Comparison of ENCODE assay signal across 9 cellular contexts in genomic region chr22:37801946-37802309, GRCh38. TPM values are rescaled to one million over a fixed set of nuclear protein-coding genes. Genes with fewer than 3 reads are reported as not detected.
DNase-seq lines count a peak whose midpoint lies in the region; ATAC-seq, FAIRE-seq and TF ChIP-seq lines count a peak whose summit lies in the region.
"Had no signal": no experiment of that assay in that cellular context is flagged by ENCODE, and none has a peak within 500 bp of the region (broad histone marks: within the 10 kb centered on the region; RNA-seq: fewer than 3 reads in every experiment).

No MANE protein-coding gene starts in this region.

- DNase-seq in AG04450 (ENCODE audit: low read depth, low spot score), result no peak
- DNase-seq in adipocyte (ENCODE audit: low read depth), result no peak
- no peak for DNase-seq in HepG2 (ENCODE audit: low spot score)
- DNase-seq in upper lobe of left lung, result no peak
- no peak for DNase-seq in activated effector memory CD4-positive, alpha-beta T cell treated with Interleukin-2 at 50 U/mL for 16 hours
- no peak for DNase-seq in T-helper 9 cell

- ATAC-seq in HepG2 (no peak; the same call in 2 of the 3 replicates), upper lobe of left lung (ENCODE audit: low FRiP score in 2 of 2) (no peak), GM18505 (IDR thresholded peaks at IDR 0.05; ENCODE audit: unreplicated experiment) (no peak)

- H3K9me3 ChIP-seq in AG04450 (ENCODE audit: control insufficient read depth, insufficient read depth, low read length), result no peaks in the 10 kb centered on the region; the same call in 1 of the 2 replicates
- no peaks in the 10 kb centered on the region for H3K9me3 ChIP-seq in HUES48 (ENCODE audit: control insufficient read depth, insufficient read depth, low read length)
- no peaks in the 10 kb centered on the region for H3K9me3 ChIP-seq in adipocyte (ENCODE audit: control insufficient read depth, low read length)
- no peaks in the 10 kb centered on the region for H3K9me3 ChIP-seq in HepG2 (ENCODE audit: low read length)
- no peaks in the 10 kb centered on the region for H3K9me3 ChIP-seq in upper lobe of left lung

- H3K4me3 ChIP-seq in AG04450 (ENCODE audit: low read depth, low read length) (peak overlapping the region; percentile 60), HUES48 (ENCODE audit: low read depth, low read length) (peak overlapping the region; percentile 86), adipocyte (ENCODE audit: low read length) (peak overlapping the region; percentile 80), HepG2 (replicated peaks in 1 of 3; ENCODE audit: insufficient read depth in 1 of 3, low read depth in 2 of 3, low read length in 3 of 3) (peak overlapping the region; percentile 78 to 95 (median 93)), upper lobe of left lung (peak overlapping the region; percentile 6 to 62 (median 60))

- H3K27ac ChIP-seq in AG04450 (ENCODE audit: low read depth, low read length) (no peak overlapping the region), HUES48 (ENCODE audit: low read depth, low read length) (no peak overlapping the region), HepG2 (ENCODE audit: extremely low read length, insufficient read depth, low read length) (no peak overlapping the region), upper lobe of left lung (peak overlapping the region in 3 of 4 donors; percentile 52 to 75 (median 70))
- H3K27ac ChIP-seq: epithelial cell of prostate had no signal

- POLR2A ChIA-PET in AG04450 (lab: Yijun Ruan, JAX), result interaction anchor here (1.3 kb wide), 1 partner anchor 26 kb away, joined by 4 read pairs; no protein-coding TSS in a partner anchor
- POLR2A ChIA-PET in HepG2 (lab: Yijun Ruan, JAX), result interaction anchor here (0.8 to 8.6 kb wide), 11 partner anchors 16 to 256 kb away, joined by 3 to 127 read pairs (median 7); partner anchors contain the start of genes ANKRD54, GGA1 and PDXP

- intact Hi-C loops in HepG2 (cut with micrococcal nuclease; ENCODE audit: unreplicated experiment), result loop anchor here (2.0 to 10.0 kb wide), 3 partner anchors 19 to 147 kb away; partner anchors contain the start of gene PDXP

- CTCF ChIA-PET in AG04450 (lab: Charles Lee), result interaction anchor here (0.6 to 0.8 kb wide), 2 partner anchors 61 to 158 kb away, joined by 3 to 4 read pairs; no protein-coding TSS in a partner anchor
- CTCF ChIA-PET in HepG2 (lab: Yijun Ruan, JAX; ENCODE audit: low intra/inter-chr PET ratio, low total read pairs), result no interaction called here

- FAIRE-seq in HepG2 (lab: Jason Lieb, UNC), result no peak

- H3K27me3 ChIP-seq in AG04450 (ENCODE audit: control insufficient read depth, insufficient read depth, low read length) (no peaks in the 10 kb centered on the region), HUES48 (ENCODE audit: control insufficient read depth, insufficient read depth, low read length) (peaks cover 44% of the 10 kb centered on the region), adipocyte (replicated peaks; ENCODE audit: control insufficient read depth, insufficient read depth, low read length) (no peaks in the 10 kb centered on the region), HepG2 (ENCODE audit: control insufficient read depth in 1 of 2, insufficient read depth in 2 of 2, low read length in 2 of 2) (no peaks in the 10 kb centered on the region; a peak in 1 of 5 replicates), upper lobe of left lung (no peaks in the 10 kb centered on the region)

- no peak for TF ChIP-seq POLR2A in HepG2 (IDR thresholded peaks at IDR 0.05; ENCODE audit: insufficient read depth in 1 of 2, low read depth in 2 of 2, low read length in 2 of 2)
- TF ChIP-seq POLR2A in upper lobe of left lung (IDR thresholded peaks at IDR 0.05), result no peak
- no peak for TF ChIP-seq POLR2A in GM18505 (IDR thresholded peaks at IDR 0.05; ENCODE audit: borderline replicate concordance, extremely low read depth, insufficient read depth, insufficient read length)

- no peak for TF ChIP-seq CTCF in AG04450 (IDR thresholded peaks at IDR 0.05; ENCODE audit: low read depth, low read length)
- no peak for TF ChIP-seq CTCF in HepG2 (CRISPR knock-in tag; IDR thresholded peaks at IDR 0.05)
- TF ChIP-seq CTCF in upper lobe of left lung (IDR thresholded peaks at IDR 0.05), result peak in 1 of 6 experiments; percentile 9

- TF ChIP-seq EP300 in HepG2 (IDR thresholded peaks at IDR 0.05; ENCODE audit: low read depth in 2 of 2, low read length in 2 of 2) (no peak), HepG2 (CRISPR knock-in tag; IDR thresholded peaks at IDR 0.05; ENCODE audit: borderline replicate concordance) (no peak), upper lobe of left lung (IDR thresholded peaks at IDR 0.05) (no peak)

- H3K4me1 ChIP-seq in HUES48 (ENCODE audit: control insufficient read depth, insufficient read depth, low read length) (peaks cover 27% of the 10 kb centered on the region), adipocyte (ENCODE audit: control insufficient read depth, insufficient read depth, low read length) (peaks cover 25% of the 10 kb centered on the region), HepG2 (ENCODE audit: insufficient read depth, low read length) (peaks cover 31% of the 10 kb centered on the region), upper lobe of left lung (peaks cover 28 to 48% (median 34%) of the 10 kb centered on the region in 4 donors)

- peaks cover 19% of the 10 kb centered on the region for H3K79me2 ChIP-seq in HepG2 (ENCODE audit: insufficient read depth, low read length)

- H3K9ac ChIP-seq in HUES48 (ENCODE audit: low read depth, low read length), result no peak overlapping the region
- H3K9ac ChIP-seq in adipocyte (ENCODE audit: low read length), result peak overlapping the region; percentile 85
- H3K9ac ChIP-seq in HepG2 (ENCODE audit: insufficient read depth, low read depth, low read length), result peak overlapping the region; percentile 88; the same call in 1 of the 2 replicates

- BruUV-seq in HepG2 (replicated peaks; lab: Mats Ljungman, UMichigan), result no TSS peak

- H3K36me3 ChIP-seq in HUES48 (ENCODE audit: control insufficient read depth, insufficient read depth, low read length) (no peaks in the 10 kb centered on the region), adipocyte (ENCODE audit: control insufficient read depth, insufficient read depth, low read length, severe bottlenecking) (no peaks in the 10 kb centered on the region), HepG2 (replicated peaks in 1 of 2; ENCODE audit: control insufficient read depth in 1 of 2, insufficient read depth in 2 of 2, low read length in 2 of 2) (no peaks in the 10 kb centered on the region), upper lobe of left lung (no peaks in the 10 kb centered on the region)

- H3K4me2 ChIP-seq in HepG2 (ENCODE audit: low read depth, low read length), result peak overlapping the region; percentile 97

- WGBS in HepG2 (ENCODE audit: low lambda C conversion rate), result 4% methylated on average over 10 of the region's 13 CpGs
- 7 to 8% methylated on average over 12 to 13 of the region's 13 CpGs for WGBS in upper lobe of left lung, 2 donors

- TF ChIP-seq RAD21 in HepG2 (CRISPR knock-in tag; IDR thresholded peaks at IDR 0.05), result no peak

- in situ Hi-C loops in HepG2 (cut with HindIII; ENCODE audit: extremely low pct_ligation_motif_present, low pct_unique_long_range_greater_than_20kb), result no loop called here

- H2AFZ ChIP-seq in HepG2 (ENCODE audit: low read length), result no peak overlapping the region

- peaks cover 17% of the 10 kb centered on the region; the same call in 1 of the 2 replicates for H4K20me1 ChIP-seq in HepG2 (ENCODE audit: insufficient read depth, low read length)

RNA-seq across cellular contexts. Expression of gene GCAT, which starts 5.8 kb away (rescaled TPM):
- polyA plus RNA-seq in AG04450 (2011; rRNA removed), result 8.9 and 13.2 TPM in 2 replicates
- 7.3 and 17.3 TPM in 2 replicates for polyA minus RNA-seq in AG04450 (2011; rRNA and poly(A)+ RNA removed)
- 50.3 and 56.8 TPM in 2 replicates for total RNA-seq in HepG2 (2016; rRNA removed; fragmentation: Illumina TruSeq; extraction: Trizol)
- total RNA-seq in HepG2 (2016; cell fraction: cytosol; rRNA removed; fragmentation: Illumina TruSeq; extraction: Trizol; ENCODE audit: low read depth), result 23.1 and 31.8 TPM in 2 replicates
- 52.6 and 58.0 TPM in 2 replicates for total RNA-seq in HepG2 (2016; cell fraction: insoluble cytoplasmic fraction; rRNA removed; fragmentation: Illumina TruSeq; extraction: Trizol)
- 32.9 and 38.6 TPM in 2 replicates for total RNA-seq in HepG2 (2016; cell fraction: membrane; rRNA removed; fragmentation: Illumina TruSeq; extraction: Trizol)
- 22.7 and 25.7 TPM in 2 replicates for total RNA-seq in HepG2 (2016; cell fraction: nucleus; rRNA removed; fragmentation: Illumina TruSeq; extraction: Trizol)
- 24.6 and 28.0 TPM in 2 replicates for polyA plus RNA-seq in HepG2 (2011; rRNA removed)
- polyA plus RNA-seq in HepG2 (2011; cell fraction: cytosol; rRNA removed), result 15.8 and 37.3 TPM in 2 replicates
- polyA plus RNA-seq in HepG2 (2011; cell fraction: nucleus; rRNA removed), result 35.2 and 54.6 TPM in 2 replicates
- polyA plus RNA-seq in HepG2 (2012), result 10.3 and 20.4 TPM in 2 replicates
- polyA plus RNA-seq in HepG2 (2016; cell fraction: cytosol; fragmentation: Illumina TruSeq; extraction: Trizol; ENCODE audit: low read depth), result 22.8 and 31.3 TPM in 2 replicates
- 55.4 and 57.3 TPM in 2 replicates for polyA plus RNA-seq in HepG2 (2016; cell fraction: insoluble cytoplasmic fraction; fragmentation: Illumina TruSeq; extraction: Trizol; ENCODE audit: low read depth)
- polyA plus RNA-seq in HepG2 (2016; cell fraction: membrane; fragmentation: Illumina TruSeq; extraction: Trizol; ENCODE audit: low read depth), result 28.0 and 32.8 TPM in 2 replicates
- polyA plus RNA-seq in HepG2 (2016; cell fraction: nucleus; fragmentation: Illumina TruSeq; extraction: Trizol; ENCODE audit: insufficient read depth, low read depth), result 37.4 and 40.9 TPM in 2 replicates
- polyA minus RNA-seq in HepG2 (2011; rRNA and poly(A)+ RNA removed; ENCODE audit: low replicate concordance), result 8.3 and 44.9 TPM in 2 replicates
- polyA minus RNA-seq in HepG2 (2011; cell fraction: cytosol; rRNA and poly(A)+ RNA removed), result 21.9 and 27.6 TPM in 2 replicates
- 18.2 TPM in 2 replicates for polyA minus RNA-seq in HepG2 (2011; cell fraction: nucleus; rRNA and poly(A)+ RNA removed)
- 10 to 100 TPM in 2 of 6 donors, 1 to 10 TPM in 4; 2.7 to 16.7 (median 7.5) TPM for total RNA-seq in upper lobe of left lung

RNA-seq across cellular contexts. Expression of gene GALR3, which starts 21.3 kb away (rescaled TPM):
- not detected in 2 replicates for polyA plus RNA-seq in AG04450 (2011; rRNA removed)
- not detected in 2 replicates for polyA minus RNA-seq in AG04450 (2011; rRNA and poly(A)+ RNA removed)
- not detected in 2 replicates for total RNA-seq in HepG2 (2016; rRNA removed; fragmentation: Illumina TruSeq; extraction: Trizol)
- total RNA-seq in HepG2 (2016; cell fraction: cytosol; rRNA removed; fragmentation: Illumina TruSeq; extraction: Trizol; ENCODE audit: low read depth), result not detected in 2 replicates
- 0.15 TPM in 1 of 2 replicates, not detected in the other for total RNA-seq in HepG2 (2016; cell fraction: insoluble cytoplasmic fraction; rRNA removed; fragmentation: Illumina TruSeq; extraction: Trizol)
- not detected in 2 replicates for total RNA-seq in HepG2 (2016; cell fraction: membrane; rRNA removed; fragmentation: Illumina TruSeq; extraction: Trizol)
- total RNA-seq in HepG2 (2016; cell fraction: nucleus; rRNA removed; fragmentation: Illumina TruSeq; extraction: Trizol), result not detected in 2 replicates
- polyA plus RNA-seq in HepG2 (2011; rRNA removed), result 0.05 and 0.13 TPM in 2 replicates
- polyA plus RNA-seq in HepG2 (2011; cell fraction: cytosol; rRNA removed), result 0.06 and 0.12 TPM in 2 replicates
- 1.1 and 1.7 TPM in 2 replicates for polyA plus RNA-seq in HepG2 (2011; cell fraction: nucleus; rRNA removed)
- polyA plus RNA-seq in HepG2 (2012), result not detected in 2 replicates
- polyA plus RNA-seq in HepG2 (2016; cell fraction: cytosol; fragmentation: Illumina TruSeq; extraction: Trizol; ENCODE audit: low read depth), result 0.11 TPM in 1 of 2 replicates, not detected in the other
- not detected in 2 replicates for polyA plus RNA-seq in HepG2 (2016; cell fraction: insoluble cytoplasmic fraction; fragmentation: Illumina TruSeq; extraction: Trizol; ENCODE audit: low read depth)
- not detected in 2 replicates for polyA plus RNA-seq in HepG2 (2016; cell fraction: membrane; fragmentation: Illumina TruSeq; extraction: Trizol; ENCODE audit: low read depth)
- polyA plus RNA-seq in HepG2 (2016; cell fraction: nucleus; fragmentation: Illumina TruSeq; extraction: Trizol; ENCODE audit: insufficient read depth, low read depth), result not detected in 2 replicates
- 1.8 TPM in 1 of 2 replicates, not detected in the other for polyA minus RNA-seq in HepG2 (2011; rRNA and poly(A)+ RNA removed; ENCODE audit: low replicate concordance)
- not detected in 2 replicates for polyA minus RNA-seq in HepG2 (2011; cell fraction: cytosol; rRNA and poly(A)+ RNA removed)
- 0.77 TPM in 1 of 2 replicates, not detected in the other for polyA minus RNA-seq in HepG2 (2011; cell fraction: nucleus; rRNA and poly(A)+ RNA removed)
- not detected for total RNA-seq in upper lobe of left lung

RNA-seq across cellular contexts. Expression of gene ANKRD54, which starts 42.2 kb away (rescaled TPM):
- polyA plus RNA-seq in AG04450 (2011; rRNA removed) (11.2 and 13.8 TPM in 2 replicates), HepG2 (2011; rRNA removed) (28.5 and 33.1 TPM in 2 replicates)
- 8.9 and 22.5 TPM in 2 replicates for polyA minus RNA-seq in AG04450 (2011; rRNA and poly(A)+ RNA removed)
- total RNA-seq in HepG2 (2016; rRNA removed; fragmentation: Illumina TruSeq; extraction: Trizol) (31.9 and 33.6 TPM in 2 replicates), upper lobe of left lung (10 to 100 TPM; 22.4 to 49.2 (median 38.2) TPM)
- total RNA-seq in HepG2 (2016; cell fraction: cytosol; rRNA removed; fragmentation: Illumina TruSeq; extraction: Trizol; ENCODE audit: low read depth), result 14.6 and 15.2 TPM in 2 replicates
- 27.3 and 32.7 TPM in 2 replicates for total RNA-seq in HepG2 (2016; cell fraction: insoluble cytoplasmic fraction; rRNA removed; fragmentation: Illumina TruSeq; extraction: Trizol)
- total RNA-seq in HepG2 (2016; cell fraction: membrane; rRNA removed; fragmentation: Illumina TruSeq; extraction: Trizol), result 29.4 and 34.6 TPM in 2 replicates
- 20.7 and 24.5 TPM in 2 replicates for total RNA-seq in HepG2 (2016; cell fraction: nucleus; rRNA removed; fragmentation: Illumina TruSeq; extraction: Trizol)
- polyA plus RNA-seq in HepG2 (2011; cell fraction: cytosol; rRNA removed), result 17.8 and 30.6 TPM in 2 replicates
- polyA plus RNA-seq in HepG2 (2011; cell fraction: nucleus; rRNA removed), result 64.2 and 84.7 TPM in 2 replicates
- polyA plus RNA-seq in HepG2 (2012), result 14.5 and 14.8 TPM in 2 replicates
- polyA plus RNA-seq in HepG2 (2016; cell fraction: cytosol; fragmentation: Illumina TruSeq; extraction: Trizol; ENCODE audit: low read depth), result 12.7 and 16.5 TPM in 2 replicates
- polyA plus RNA-seq in HepG2 (2016; cell fraction: insoluble cytoplasmic fraction; fragmentation: Illumina TruSeq; extraction: Trizol; ENCODE audit: low read depth), result 32.6 and 37.8 TPM in 2 replicates
- 25.4 and 26.8 TPM in 2 replicates for polyA plus RNA-seq in HepG2 (2016; cell fraction: membrane; fragmentation: Illumina TruSeq; extraction: Trizol; ENCODE audit: low read depth)
- 46.2 and 51.6 TPM in 2 replicates for polyA plus RNA-seq in HepG2 (2016; cell fraction: nucleus; fragmentation: Illumina TruSeq; extraction: Trizol; ENCODE audit: insufficient read depth, low read depth)
- 44.8 and 54.2 TPM in 2 replicates for polyA minus RNA-seq in HepG2 (2011; rRNA and poly(A)+ RNA removed; ENCODE audit: low replicate concordance)
- 12.0 and 15.7 TPM in 2 replicates for polyA minus RNA-seq in HepG2 (2011; cell fraction: cytosol; rRNA and poly(A)+ RNA removed)
- 13.5 and 14.0 TPM in 2 replicates for polyA minus RNA-seq in HepG2 (2011; cell fraction: nucleus; rRNA and poly(A)+ RNA removed)

RNA-seq across cellular contexts. Expression of gene EIF3L, which starts 47.3 kb away (rescaled TPM):
- polyA plus RNA-seq in AG04450 (2011; rRNA removed) (833 and 867 TPM in 2 replicates), HepG2 (2011; rRNA removed) (731 and 793 TPM in 2 replicates)
- polyA minus RNA-seq in AG04450 (2011; rRNA and poly(A)+ RNA removed), result 654 and 673 TPM in 2 replicates
- total RNA-seq in HepG2 (2016; rRNA removed; fragmentation: Illumina TruSeq; extraction: Trizol) (514 and 695 TPM in 2 replicates), upper lobe of left lung (100 to 1,000 TPM; 130 to 418 (median 248) TPM)
- total RNA-seq in HepG2 (2016; cell fraction: cytosol; rRNA removed; fragmentation: Illumina TruSeq; extraction: Trizol; ENCODE audit: low read depth), result 243 and 303 TPM in 2 replicates
- total RNA-seq in HepG2 (2016; cell fraction: insoluble cytoplasmic fraction; rRNA removed; fragmentation: Illumina TruSeq; extraction: Trizol), result 490 and 695 TPM in 2 replicates
- total RNA-seq in HepG2 (2016; cell fraction: membrane; rRNA removed; fragmentation: Illumina TruSeq; extraction: Trizol), result 762 and 870 TPM in 2 replicates
- 260 and 289 TPM in 2 replicates for total RNA-seq in HepG2 (2016; cell fraction: nucleus; rRNA removed; fragmentation: Illumina TruSeq; extraction: Trizol)
- polyA plus RNA-seq in HepG2 (2011; cell fraction: cytosol; rRNA removed), result 709 and 837 TPM in 2 replicates
- polyA plus RNA-seq in HepG2 (2011; cell fraction: nucleus; rRNA removed), result 198 TPM in 2 replicates
- polyA plus RNA-seq in HepG2 (2012), result 793 and 993 TPM in 2 replicates
- polyA plus RNA-seq in HepG2 (2016; cell fraction: cytosol; fragmentation: Illumina TruSeq; extraction: Trizol; ENCODE audit: low read depth), result 256 and 328 TPM in 2 replicates
- polyA plus RNA-seq in HepG2 (2016; cell fraction: insoluble cytoplasmic fraction; fragmentation: Illumina TruSeq; extraction: Trizol; ENCODE audit: low read depth), result 558 and 645 TPM in 2 replicates
- 640 and 832 TPM in 2 replicates for polyA plus RNA-seq in HepG2 (2016; cell fraction: membrane; fragmentation: Illumina TruSeq; extraction: Trizol; ENCODE audit: low read depth)
- 328 and 345 TPM in 2 replicates for polyA plus RNA-seq in HepG2 (2016; cell fraction: nucleus; fragmentation: Illumina TruSeq; extraction: Trizol; ENCODE audit: insufficient read depth, low read depth)
- polyA minus RNA-seq in HepG2 (2011; rRNA and poly(A)+ RNA removed; ENCODE audit: low replicate concordance), result 689 and 781 TPM in 2 replicates
- polyA minus RNA-seq in HepG2 (2011; cell fraction: cytosol; rRNA and poly(A)+ RNA removed), result 221 and 268 TPM in 2 replicates
- polyA minus RNA-seq in HepG2 (2011; cell fraction: nucleus; rRNA and poly(A)+ RNA removed), result 133 and 175 TPM in 2 replicates

Comparison
In these comparisons a context has a peak if more than half of its experiments do, and no peak if none do; other contexts are left out.
1. H3K27ac ChIP-seq: peak in upper lobe of left lung (3 of 4); none in AG04450 (single experiment), HUES48 (single experiment) and HepG2 (single experiment).
2. Peak in every context shown above with its lines, with median percentiles within 50 percentile points of each other: H3K4me3 ChIP-seq.